In genomic region chr21:42423197-42423675, GRCh38 we compare ENCODE assay signal across 11 cellular contexts. TPM values are rescaled to one million over a fixed set of nuclear protein-coding genes. Genes with fewer than 3 reads are reported as not detected.
DNase-seq lines count a peak whose midpoint lies in the region; ATAC-seq, FAIRE-seq and TF ChIP-seq lines count a peak whose summit lies in the region.
"Had no signal": no experiment of that assay in that cellular context is flagged by ENCODE, and none has a peak within 500 bp of the region (broad histone marks: within the 10 kb centered on the region; RNA-seq: fewer than 3 reads in every experiment).

No MANE protein-coding gene starts in this region.

- no peak for TF ChIP-seq EP300 in sigmoid colon (IDR thresholded peaks at IDR 0.05)

- intact Hi-C loops in kidney (cut with DNase I) (no loop called here), sigmoid colon (cut with DNase I) (no loop called here), thyroid gland (cut with DNase I) (no loop called here), adrenal gland (cut with DNase I) (no loop called here)

- H3K4me1 ChIP-seq in kidney (ENCODE audit: control insufficient read depth in 1 of 2, insufficient read depth in 1 of 2, low read depth in 1 of 2, low read length in 2 of 2) (no peaks in the 10 kb centered on the region), sigmoid colon (no peaks in the 10 kb centered on the region), thyroid gland (no peaks in the 10 kb centered on the region), adrenal gland (replicated peaks in 1 of 2) (no peaks in the 10 kb centered on the region)
- H3K4me1 ChIP-seq: parathyroid adenoma had no signal

- DNase-seq in T-helper 17 cell (peak in 1 of 3 donors; percentile 28), kidney (peak; percentile 49), sigmoid colon (no peak), coronary artery (ENCODE audit: low spot score) (no peak), thyroid gland (no peak), adrenal gland (no peak)
- DNase-seq: NCI-H524 had no signal

- TF ChIP-seq POLR2A in sigmoid colon (IDR thresholded peaks at IDR 0.05) (no peak), thyroid gland (IDR thresholded peaks at IDR 0.05) (no peak), adrenal gland (IDR thresholded peaks at IDR 0.05) (no peak)

- H3K4me3 Mint-ChIP-seq in T-helper 17 cell: peak overlapping the region; percentile 92
- H3K4me3 Mint-ChIP-seq: dendritic cell treated with granulocyte-macrophage colony-stimulating factor and Interleukin-4, amounts not matched to agents 40 ng/mL and 50 ng/mL, for 4 days had no signal

- H3K27me3 ChIP-seq in sigmoid colon: peaks cover 0 to 29% (median 2%) of the 10 kb centered on the region in 3 donors
- H3K27me3 ChIP-seq in thyroid gland: no peaks in the 10 kb centered on the region
- H3K27me3 ChIP-seq in adrenal gland: peaks cover 12% of the 10 kb centered on the region

- no peak overlapping the region for H3K9ac ChIP-seq in kidney (ENCODE audit: low read length in 2 of 2)
- H3K9ac ChIP-seq: parathyroid adenoma had no signal

- peak; percentile 62 for ATAC-seq in GM18502 (IDR thresholded peaks at IDR 0.05; ENCODE audit: poor library complexity, unreplicated experiment)
- ATAC-seq in GM21786 (IDR thresholded peaks at IDR 0.05; ENCODE audit: unreplicated experiment): peak; percentile 51
- ATAC-seq in T-helper 17 cell: peak; percentile 19

- H3K36me3 ChIP-seq in kidney (ENCODE audit: control insufficient read depth in 1 of 2, insufficient read depth in 2 of 2, low read length in 2 of 2) (no peaks in the 10 kb centered on the region), sigmoid colon (no peaks in the 10 kb centered on the region), thyroid gland (no peaks in the 10 kb centered on the region), adrenal gland (replicated peaks in 1 of 2) (no peaks in the 10 kb centered on the region)

- no peaks in the 10 kb centered on the region for H3K27me3 Mint-ChIP-seq in T-helper 17 cell

- no peaks in the 10 kb centered on the region for H3K9me3 ChIP-seq in T-helper 17 cell (ENCODE audit: control insufficient read depth, low read length, poor library complexity, severe bottlenecking)
- H3K9me3 ChIP-seq in kidney (ENCODE audit: control insufficient read depth in 1 of 2, low read length in 2 of 2): no peaks in the 10 kb centered on the region
- H3K9me3 ChIP-seq in sigmoid colon: peaks cover 0 to 3% (median 0%) of the 10 kb centered on the region in 4 donors
- no peaks in the 10 kb centered on the region for H3K9me3 ChIP-seq in thyroid gland
- no peaks in the 10 kb centered on the region for H3K9me3 ChIP-seq in adrenal gland (replicated peaks in 1 of 3)

- 60 to 79% methylated on average over 10 of the region's 10 CpGs for WGBS in sigmoid colon, 2 donors
- 84 to 89% methylated on average over 10 of the region's 10 CpGs for WGBS in thyroid gland, 2 donors
- WGBS in adrenal gland, 4 donors: 68 to 83% (median 73%) methylated on average over 10 of the region's 10 CpGs

- H3K27ac ChIP-seq in kidney (ENCODE audit: low read depth in 2 of 2, low read length in 2 of 2) (no peak overlapping the region), sigmoid colon (no peak overlapping the region), coronary artery (no peak overlapping the region), thyroid gland (no peak overlapping the region), adrenal gland (no peak overlapping the region)
- H3K27ac ChIP-seq: parathyroid adenoma had no signal

- H3K36me3 Mint-ChIP-seq in T-helper 17 cell (ENCODE audit: low read depth): peaks cover 16% of the 10 kb centered on the region

- no peak for FAIRE-seq in kidney (lab: Jason Lieb, UNC)

- H3K4me1 Mint-ChIP-seq in T-helper 17 cell: peaks cover 63% of the 10 kb centered on the region

- peak overlapping the region; percentile 96 for H3K27ac Mint-ChIP-seq in T-helper 17 cell
- H3K27ac Mint-ChIP-seq: dendritic cell treated with granulocyte-macrophage colony-stimulating factor and Interleukin-4, amounts not matched to agents 40 ng/mL and 50 ng/mL, for 4 days had no signal

- TF ChIP-seq CTCF in kidney (IDR thresholded peaks at IDR 0.05; ENCODE audit: borderline replicate concordance, extremely low read depth, insufficient read depth) (no peak), sigmoid colon (IDR thresholded peaks at IDR 0.05) (no peak), coronary artery (IDR thresholded peaks at IDR 0.05) (no peak), thyroid gland (IDR thresholded peaks at IDR 0.05) (no peak), adrenal gland (IDR thresholded peaks at IDR 0.05) (no peak)

- H3K4me3 ChIP-seq in kidney (ENCODE audit: low read length in 2 of 2) (no peak overlapping the region), sigmoid colon (no peak overlapping the region), coronary artery (no peak overlapping the region), thyroid gland (replicated peaks in 1 of 3) (no peak overlapping the region), adrenal gland (no peak overlapping the region)

RNA-seq across cellular contexts. Expression of gene UBASH3A, which starts 19.5 kb away (rescaled TPM):
- total RNA-seq in T-helper 17 cell (10 to 100 TPM; 49.5 to 50.3 TPM), kidney (2.7 TPM), sigmoid colon (not detected), thyroid gland (1 to 10 TPM in 1 of 4 donors, under 1 TPM in 2, not detected in 1; 0.54 to 1.3 (median 0.81) TPM), adrenal gland (1 to 10 TPM in 1 of 8 donors, under 1 TPM in 6, not detected in 1; 0.21 to 1.2 (median 0.43) TPM)
- polyA plus RNA-seq in kidney (ENCODE audit: insufficient read depth, low read depth, low replicate concordance) (not detected), sigmoid colon (1 to 10 TPM in 1 of 3 donors, not detected in 2; 3.9 TPM), adrenal gland (under 1 TPM; 0.09 to 0.88 (median 0.44) TPM)

RNA-seq across cellular contexts. Expression of gene TMPRSS3, which starts 27.4 kb away (rescaled TPM):
- total RNA-seq in T-helper 17 cell (1 to 10 TPM; 2.8 to 4.5 TPM), kidney (15.4 TPM), sigmoid colon (under 1 TPM in 1 of 4 donors, not detected in 3; 0.16 TPM), thyroid gland (10 to 100 TPM in 1 of 4 donors, 1 to 10 TPM in 3; 5.0 to 12.6 (median 6.2) TPM), adrenal gland (1 to 10 TPM in 3 of 8 donors, under 1 TPM in 4, not detected in 1; 0.14 to 2.9 (median 0.78) TPM)
- polyA plus RNA-seq in kidney (ENCODE audit: insufficient read depth, low read depth, low replicate concordance) (3.0 TPM), sigmoid colon (1 to 10 TPM in 1 of 3 donors, under 1 TPM in 1, not detected in 1; 0.60 to 1.3 TPM), adrenal gland (under 1 TPM in 2 of 3 donors, not detected in 1; 0.18 to 0.37 TPM)

RNA-seq across cellular contexts. Expression of gene TFF1, which starts 56.9 kb away (rescaled TPM):
- total RNA-seq in T-helper 17 cell: not detected
- not detected for total RNA-seq in kidney
- polyA plus RNA-seq in kidney (ENCODE audit: insufficient read depth, low read depth, low replicate concordance): not detected
- 1 to 10 TPM in 1 of 4 donors, not detected in 3; 1.1 TPM for total RNA-seq in sigmoid colon
- polyA plus RNA-seq in sigmoid colon: 100 to 1,000 TPM; 414 to 706 (median 493) TPM
- total RNA-seq in thyroid gland: not detected
- total RNA-seq in adrenal gland: under 1 TPM in 1 of 8 donors, not detected in 7; 0.72 TPM
- polyA plus RNA-seq in adrenal gland: 1 to 10 TPM in 1 of 3 donors, not detected in 2; 1.5 TPM

Comparison
In these comparisons a context has a peak if more than half of its experiments do, and no peak if none do; other contexts are left out.
1. RNA of gene UBASH3A, which starts 19.5 kb away (total RNA-seq): 49.5 to 50.3 TPM in T-helper 17 cell; 2.7 TPM in kidney (single experiment), 0.54 to 1.3 TPM in thyroid gland, 0.21 to 1.2 TPM in adrenal gland and not detected in sigmoid colon; every median in the first group is over 10 times any median in the second.
2. Peak in every context shown above with its lines, with median percentiles within 50 percentile points of each other: ATAC-seq.